24 cellular contexts compared by ENCODE assay signal in genomic region chr6:87330961-87331360, GRCh38. TPM values are rescaled to one million over a fixed set of nuclear protein-coding genes. Genes with fewer than 3 reads are reported as not detected.
"Had no signal": no experiment of that assay in that cellular context is flagged by ENCODE, and none has a peak within 500 bp of the region (broad histone marks: within the 10 kb centered on the region; RNA-seq: fewer than 3 reads in every experiment).

No MANE protein-coding gene starts in this region.

- DNase-seq: KBM-7, MG63, NCI-H1092 treated with DMSO at 0.1 percent for 48 hours, NCI-H1436, NCI-H187, NCI-H2029, NCI-H2081 treated with DMSO at 0.1 percent for 48 hours, NCI-H2171, NCI-H226, NCI-H446, NCI-H510A, NCI-H524 treated with DMSO at 0.1 percent for 48 hours, NCI-H69, NCI-H774, OCI-M1, PC-9, Peyer's patch, SHP77 treated with DMSO at 0.1 percent for 48 hours, SJCRH30 had no signal

- ATAC-seq: Right ventricle myocardium inferior, SK-N-SH treated with all-trans-retinoic acid at 6 μM for 48 hours had no signal

- H3K4me1 ChIP-seq: Peyer's patch, SJCRH30 had no signal

- H3K4me3 Mint-ChIP-seq: IgD-negative memory B cell had no signal

- H3K27me3 Mint-ChIP-seq: IgD-negative memory B cell had no signal

- H3K9me3 ChIP-seq: MG63, Peyer's patch, SJCRH30 had no signal

- H2AFZ ChIP-seq: PC-9 had no signal

- H3K9me3 Mint-ChIP-seq: IgD-negative memory B cell had no signal

- H3K4me2 ChIP-seq: PC-9 had no signal

- H3K36me3 ChIP-seq: MG63, Peyer's patch, SJCRH30 had no signal

- H3K4me3 ChIP-seq: MG63, PC-9, Peyer's patch, SJCRH30 had no signal

- H3K27ac ChIP-seq: HL-60, PC-9, Peyer's patch, SJCRH30 had no signal

- H3K27me3 ChIP-seq: MG63, Peyer's patch, SJCRH30 had no signal

RNA-seq across cellular contexts. Expression of gene GJB7, which starts 1.9 kb away (rescaled TPM):
- total RNA-seq: PC-9, Peyer's patch, Right ventricle myocardium inferior, RPMI7951, SJCRH30 had no signal
